In the genomic region with DNA sequence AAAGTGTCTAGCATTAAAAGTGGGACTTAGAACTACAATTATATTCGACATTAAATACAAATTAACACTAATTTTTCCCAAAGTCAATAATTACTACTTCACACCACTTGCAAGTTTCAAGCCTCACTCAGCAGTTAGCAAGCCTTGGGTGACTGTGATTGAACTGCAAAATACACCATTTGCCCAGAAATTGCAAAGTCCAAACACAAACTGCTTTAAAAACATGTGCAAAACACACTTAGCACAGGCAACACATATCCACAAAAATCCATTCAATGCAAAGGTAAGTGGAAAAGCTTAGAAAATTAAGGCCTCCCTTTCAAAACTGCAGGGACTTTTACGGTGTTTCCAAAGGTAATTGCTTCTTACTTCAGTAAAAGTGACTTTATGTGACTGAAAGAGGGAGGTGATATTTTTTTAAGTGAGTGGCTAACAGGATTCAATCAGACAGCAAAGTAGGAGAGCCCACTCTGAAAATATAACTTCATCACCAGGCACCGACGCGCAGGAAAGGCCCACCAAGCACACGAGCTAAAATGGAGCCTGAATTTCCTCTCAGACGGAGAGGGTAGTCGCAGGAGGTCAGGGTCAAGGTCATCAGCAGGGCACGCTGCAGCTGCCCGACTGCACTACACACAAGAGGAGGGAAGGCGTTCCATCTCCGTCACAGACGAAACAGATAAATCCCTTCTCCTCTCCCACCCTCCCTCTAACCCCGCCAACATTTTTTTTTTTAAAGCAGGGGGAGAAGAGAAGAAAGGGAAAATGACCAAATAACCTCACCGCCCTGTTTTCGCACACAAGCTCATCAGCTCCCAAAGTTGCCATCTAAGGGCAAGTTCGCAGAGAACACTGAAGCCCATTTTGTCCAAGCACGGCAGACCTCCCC, we compare ENCODE assay signal across 1 cellular context.
TF ChIP-seq lines count a peak whose summit lies in the region.

No MANE protein-coding gene starts in this region.

TF ChIP-seq in GM12878, 131 proteins besides CTCF, POLR2A, EP300 and RAD21 (continued from another document):
- TF ChIP-seq YY1 (IDR thresholded peaks at IDR 0.05; ENCODE audit: low read depth, low read length) (peak; percentile 83), RUNX3 (IDR thresholded peaks at IDR 0.05; ENCODE audit: low read length) (peak; percentile 16; the same call in 1 of the 2 replicates), BHLHE40 (IDR thresholded peaks at IDR 0.05; ENCODE audit: borderline replicate concordance in 1 of 2, low read depth in 2 of 2, low read length in 1 of 2) (peak in 1 of 2 experiments; percentile 32; a peak in 1 of 4 replicates), BMI1 (IDR thresholded peaks at IDR 0.05; ENCODE audit: borderline replicate concordance) (no peak), TCF7 (IDR thresholded peaks at IDR 0.05; ENCODE audit: borderline replicate concordance) (no peak), POU2F2 (IDR thresholded peaks at IDR 0.05; ENCODE audit: borderline replicate concordance, low read depth, low read length) (0 out of 3 replicates have a peak, but pooled peaks have one; percentile 21), NR2F1 (conservative IDR thresholded peaks at IDR 0.05) (peak; percentile 99), TARDBP (IDR thresholded peaks at IDR 0.05; ENCODE audit: borderline replicate concordance) (no peak), POLR2AphosphoS5 (IDR thresholded peaks at IDR 0.05; ENCODE audit: low read length) (peak; percentile 66; the same call in 1 of the 2 replicates), SMAD1 (IDR thresholded peaks at IDR 0.05; ENCODE audit: low read depth, partially characterized antibody) (peak; percentile 44), NR2C2 (IDR thresholded peaks at IDR 0.05; ENCODE audit: borderline replicate concordance, control insufficient read depth, insufficient read length, low read depth) (no peak)
- TF ChIP-seq, protein P1, sequence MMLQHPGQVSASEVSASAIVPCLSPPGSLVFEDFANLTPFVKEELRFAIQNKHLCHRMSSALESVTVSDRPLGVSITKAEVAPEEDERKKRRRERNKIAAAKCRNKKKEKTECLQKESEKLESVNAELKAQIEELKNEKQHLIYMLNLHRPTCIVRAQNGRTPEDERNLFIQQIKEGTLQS (IDR thresholded peaks at IDR 0.05; ENCODE audit: borderline replicate concordance, extremely low read depth, low read depth, low read length), result no peak
